Comparison of ENCODE assay signal across 8 cellular contexts in the genomic region with DNA sequence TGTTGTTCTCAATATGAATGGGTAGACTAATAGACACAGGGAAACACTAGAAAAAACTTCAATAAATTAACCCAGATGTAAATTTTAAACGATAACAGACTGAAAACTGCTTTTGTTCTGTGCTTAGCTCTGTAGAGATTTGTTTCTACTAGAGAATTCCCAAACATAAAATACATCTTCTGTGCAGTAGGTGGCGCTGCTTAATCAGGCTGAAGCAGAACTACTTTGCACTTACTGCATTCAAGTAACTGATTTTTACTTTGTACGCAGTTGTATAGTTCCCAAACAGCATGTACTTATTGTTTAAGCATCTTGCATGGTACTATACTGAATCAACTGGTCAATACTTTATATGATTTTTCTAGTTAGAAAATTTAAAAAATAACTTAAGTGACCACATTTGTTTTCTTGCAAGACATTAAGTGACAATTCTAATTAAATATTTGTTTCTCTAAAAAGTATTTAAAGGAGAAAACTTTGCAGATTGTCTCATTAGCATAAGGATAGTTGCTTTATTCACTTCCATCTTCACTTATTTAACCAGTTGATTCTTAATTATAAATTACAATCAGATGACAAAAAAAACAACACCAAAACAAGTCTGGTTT.
DNase-seq lines count a peak whose midpoint lies in the region; ATAC-seq, FAIRE-seq and TF ChIP-seq lines count a peak whose summit lies in the region.

No MANE protein-coding gene starts in this region.

- H3F3A ChIP-seq in PC-9 (ENCODE audit: insufficient read depth, low read depth) = no peaks in the 10 kb centered on the region

- no peaks in the 10 kb centered on the region for H3K27me3 Mint-ChIP-seq in activated T-helper 1 cell treated with anti-CD3 and anti-CD28 coated beads, Interleukin-12 subunit alpha, Interleukin-12 subunit beta, Interleukin-2, Interleukin-4 antibody, amounts not matched to agents 30 ng/mL and 10 ng/mL and 1 ng/mL, durations not matched to agents 14 hours and 24 hours and 36 hours (ENCODE audit: insufficient read depth)

- H3K27ac ChIP-seq in PC-9 (no peak overlapping the region), foreskin keratinocyte (no peak overlapping the region)

- intact Hi-C loops in PC-9 (cut with micrococcal nuclease; ENCODE audit: unreplicated experiment) = loop anchor here (1.0 to 10.0 kb wide), 6 partner anchors 228 to 1058 kb away; a partner anchor contains a TSS
- intact Hi-C loops in activated T-helper 1 cell treated with anti-CD3 and anti-CD28 coated beads, Interleukin-12 subunit alpha, Interleukin-12 subunit beta, Interleukin-2, Interleukin-4 antibody, amounts not matched to agents 30 ng/mL and 10 ng/mL and 1 ng/mL, durations not matched to agents 14 hours and 24 hours and 36 hours (cut with micrococcal nuclease) = loop anchor here (1.0 to 10.0 kb wide), 9 partner anchors 155 to 1388 kb away; a partner anchor contains a TSS
- intact Hi-C loops in posterior vena cava (cut with DNase I) = loop anchor here in 1 of 2 donors (10.0 kb wide), 2 partner anchors 228 to 718 kb away; a partner anchor contains a TSS

- TF ChIP-seq CTCF in D721Med (IDR thresholded peaks at IDR 0.05; ENCODE audit: insufficient read depth, missing control alignments) (peak; percentile 90), PC-9 (conservative IDR thresholded peaks at IDR 0.05) (peak; percentile 89), foreskin keratinocyte (conservative IDR thresholded peaks at IDR 0.05) (peak; percentile 86)

- H3K9me3 Mint-ChIP-seq in activated T-helper 1 cell treated with anti-CD3 and anti-CD28 coated beads, Interleukin-12 subunit alpha, Interleukin-12 subunit beta, Interleukin-2, Interleukin-4 antibody, amounts not matched to agents 30 ng/mL and 10 ng/mL and 1 ng/mL, durations not matched to agents 14 hours and 24 hours and 36 hours = no peaks in the 10 kb centered on the region

- H3K4me1 Mint-ChIP-seq in activated T-helper 1 cell treated with anti-CD3 and anti-CD28 coated beads, Interleukin-12 subunit alpha, Interleukin-12 subunit beta, Interleukin-2, Interleukin-4 antibody, amounts not matched to agents 30 ng/mL and 10 ng/mL and 1 ng/mL, durations not matched to agents 14 hours and 24 hours and 36 hours (ENCODE audit: low read depth) = peaks cover 18% of the 10 kb centered on the region

- H3K4me3 ChIP-seq in PC-9 = no peak overlapping the region

- H3K36me3 ChIP-seq in PC-9 (ENCODE audit: low read depth) = no peaks in the 10 kb centered on the region; the same call in 1 of the 2 replicates

- no peaks in the 10 kb centered on the region for H3K27me3 ChIP-seq in PC-9 (ENCODE audit: insufficient read depth, low read depth)
- no peaks in the 10 kb centered on the region for H3K27me3 ChIP-seq in foreskin keratinocyte

- H3K9me3 ChIP-seq in PC-9 (ENCODE audit: insufficient read depth, low read depth) = no peaks in the 10 kb centered on the region

- H3K4me3 Mint-ChIP-seq in activated T-helper 1 cell treated with anti-CD3 and anti-CD28 coated beads, Interleukin-12 subunit alpha, Interleukin-12 subunit beta, Interleukin-2, Interleukin-4 antibody, amounts not matched to agents 30 ng/mL and 10 ng/mL and 1 ng/mL, durations not matched to agents 14 hours and 24 hours and 36 hours = no peak overlapping the region

- peak; percentile 77 for FAIRE-seq in D721Med (lab: Jason Lieb, UNC)

- ATAC-seq in GM19467 (IDR thresholded peaks at IDR 0.05; ENCODE audit: unreplicated experiment) = peak; percentile 70
- ATAC-seq in foreskin keratinocyte = peak; percentile 74

- CTCF ChIA-PET in PC-9 (lab: Charles Lee) = interaction anchor here (0.7 to 1.0 kb wide), 3 partner anchors 594 to 721 kb away, joined by 3 to 4 read pairs (median 4); a partner anchor contains a TSS

- H3K79me2 ChIP-seq in PC-9 (ENCODE audit: low read depth) = no peaks in the 10 kb centered on the region

- no peaks in the 10 kb centered on the region for H4K20me1 ChIP-seq in PC-9 (ENCODE audit: insufficient read depth)

- DNase-seq in D721Med (ENCODE audit: insufficient read length, low spot score) (no peak), HS-5 (ENCODE audit: low read depth) (peak; percentile 35), PC-9 (peak; percentile 38 to 46), foreskin keratinocyte (peak; percentile 10 to 30), pons (ENCODE audit: low spot score) (peak; percentile 80), posterior vena cava (ENCODE audit: low spot score) (no peak)
- DNase-seq in activated T-helper 1 cell treated with anti-CD3 and anti-CD28 coated beads, Interleukin-12 subunit alpha, Interleukin-12 subunit beta, Interleukin-2, Interleukin-4 antibody, amounts not matched to agents 30 ng/mL and 10 ng/mL and 1 ng/mL, durations not matched to agents 14 hours and 24 hours and 36 hours (ENCODE audit: low spot score) = peak; percentile 27

- no peak overlapping the region for H2AFZ ChIP-seq in PC-9

- POLR2A ChIA-PET in PC-9 (lab: Charles Lee; ENCODE audit: unreplicated experiment) = interaction anchor here (0.6 kb wide), 2 partner anchors 86 to 280 kb away, joined by 3 to 7 read pairs; no protein-coding TSS in a partner anchor

- H3K27ac Mint-ChIP-seq in activated T-helper 1 cell treated with anti-CD3 and anti-CD28 coated beads, Interleukin-12 subunit alpha, Interleukin-12 subunit beta, Interleukin-2, Interleukin-4 antibody, amounts not matched to agents 30 ng/mL and 10 ng/mL and 1 ng/mL, durations not matched to agents 14 hours and 24 hours and 36 hours = no peak overlapping the region

- H3K9me2 ChIP-seq in PC-9 (ENCODE audit: insufficient read depth) = no peaks in the 10 kb centered on the region

- no peak overlapping the region for H3K4me2 ChIP-seq in PC-9

- peaks cover 2% of the 10 kb centered on the region for H3K36me3 Mint-ChIP-seq in activated T-helper 1 cell treated with anti-CD3 and anti-CD28 coated beads, Interleukin-12 subunit alpha, Interleukin-12 subunit beta, Interleukin-2, Interleukin-4 antibody, amounts not matched to agents 30 ng/mL and 10 ng/mL and 1 ng/mL, durations not matched to agents 14 hours and 24 hours and 36 hours (ENCODE audit: low read depth)

- BruUV-seq in PC-9 (replicated peaks; lab: Mats Ljungman, UMichigan) = no TSS peak

- no peaks in the 10 kb centered on the region for H3K4me1 ChIP-seq in PC-9 (replicated peaks; ENCODE audit: insufficient read depth)
- peaks cover 12% of the 10 kb centered on the region for H3K4me1 ChIP-seq in foreskin keratinocyte

Comparison
In these comparisons a context has a peak if more than half of its experiments do, and no peak if none do; other contexts are left out.
1. DNase-seq: peak in HS-5 (single experiment), PC-9 (2 of 2), activated T-helper 1 cell treated with anti-CD3 and anti-CD28 coated beads, Interleukin-12 subunit alpha, Interleukin-12 subunit beta, Interleukin-2, Interleukin-4 antibody, amounts not matched to agents 30 ng/mL and 10 ng/mL and 1 ng/mL, durations not matched to agents 14 hours and 24 hours and 36 hours (single experiment), foreskin keratinocyte (2 of 2) and pons (single experiment); none in D721Med (single experiment) and posterior vena cava (single experiment).
2. Peak in every context shown above with its lines, with median percentiles within 50 percentile points of each other: CTCF ChIP-seq.